In the genomic region with DNA sequence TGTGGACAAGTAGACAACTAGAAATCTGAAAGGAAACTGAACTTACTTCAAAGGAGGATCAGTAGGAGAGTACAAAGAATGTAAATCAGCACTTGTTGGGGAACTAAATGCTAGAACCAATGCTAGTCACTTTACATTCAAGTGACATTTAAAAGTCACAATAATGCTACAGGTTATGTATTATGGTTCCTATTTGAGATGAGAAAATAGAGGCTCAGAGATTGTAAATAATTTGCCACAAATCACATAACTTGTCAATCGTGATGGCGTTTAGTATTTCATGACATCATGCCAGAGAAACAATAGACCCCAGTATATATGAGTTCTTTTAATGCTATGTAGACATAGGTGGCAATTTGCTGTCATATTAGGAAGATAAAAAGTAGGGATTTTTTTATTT, we compare ENCODE assay signal across 2 cellular contexts.
TF ChIP-seq lines count a peak whose summit lies in the region.

No MANE protein-coding gene starts in this region.

TF ChIP-seq in A549, 52 proteins besides CTCF, POLR2A, EP300 and RAD21 (continued from another document):
- TF ChIP-seq, protein P1, sequence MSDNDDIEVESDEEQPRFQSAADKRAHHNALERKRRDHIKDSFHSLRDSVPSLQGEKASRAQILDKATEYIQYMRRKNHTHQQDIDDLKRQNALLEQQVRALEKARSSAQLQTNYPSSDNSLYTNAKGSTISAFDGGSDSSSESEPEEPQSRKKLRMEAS (IDR thresholded peaks at IDR 0.05), result no peak
- no peak for TF ChIP-seq NPAS2 (CRISPR knock-in tag; IDR thresholded peaks at IDR 0.05; ENCODE audit: borderline replicate concordance)
- no peak for TF ChIP-seq PHF8 (IDR thresholded peaks at IDR 0.05; ENCODE audit: borderline replicate concordance, low read depth)
- no peak for TF ChIP-seq ZNF302 (CRISPR knock-in tag; IDR thresholded peaks at IDR 0.05)
- no peak for TF ChIP-seq RFX5 (IDR thresholded peaks at IDR 0.05)

TF ChIP-seq in GM12891, 5 proteins besides CTCF, POLR2A, EP300 and RAD21 (continued from another document):
- no peak for TF ChIP-seq TAF1 (IDR thresholded peaks at IDR 0.05; ENCODE audit: low read depth, low read length)
